In genomic region chr4:88230953-88231835, GRCh38 we compare ENCODE assay signal across 2 cellular contexts.
TF ChIP-seq lines count a peak whose summit lies in the region.

No MANE protein-coding gene starts in this region.

TF ChIP-seq in IMR-90, 13 proteins besides CTCF, POLR2A, EP300 and RAD21:
- TF ChIP-seq SMC3 (IDR thresholded peaks at IDR 0.05; ENCODE audit: low read depth, low read length) (no peak), MAFK (IDR thresholded peaks at IDR 0.05; ENCODE audit: low read depth, low read length) (no peak), USF2 (IDR thresholded peaks at IDR 0.05; ENCODE audit: low read depth, low read length) (no peak), NFE2L2 (IDR thresholded peaks at IDR 0.05; ENCODE audit: low read depth, low read length) (no peak)

TF ChIP-seq in GM12878, 131 proteins besides CTCF, POLR2A, EP300 and RAD21:
- TF ChIP-seq CBFB (IDR thresholded peaks at IDR 0.05; ENCODE audit: low read depth) (no peak), SIX5 (IDR thresholded peaks at IDR 0.05; ENCODE audit: low read depth, low read length, severe bottlenecking) (no peak)
